In the genomic region with DNA sequence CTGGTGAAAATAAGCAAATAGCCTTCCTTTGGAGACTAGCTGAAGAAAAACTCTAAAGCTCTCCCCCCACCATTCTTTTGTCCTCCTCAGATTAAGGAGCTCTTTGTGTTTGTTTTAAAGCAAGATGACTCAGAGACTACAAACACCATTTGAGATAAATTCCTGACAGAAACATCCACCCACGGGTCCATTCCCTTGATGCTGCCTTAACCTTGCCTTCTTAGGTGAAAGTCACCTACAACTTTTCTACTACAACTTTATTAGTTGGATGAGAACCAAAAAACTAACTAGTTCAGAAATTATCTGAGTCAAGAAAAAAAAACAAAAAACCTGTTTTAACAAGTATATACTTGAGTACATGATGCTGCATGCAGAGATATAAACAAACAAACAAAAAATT, we compare ENCODE assay signal across 16 cellular contexts.
DNase-seq lines count a peak whose midpoint lies in the region; ATAC-seq and TF ChIP-seq lines count a peak whose summit lies in the region.
"Had no signal": no experiment of that assay in that cellular context is flagged by ENCODE, and none has a peak within 500 bp of the region (broad histone marks: within the 10 kb centered on the region; RNA-seq: fewer than 3 reads in every experiment).

No MANE protein-coding gene starts in this region.

- H3K36me3 ChIP-seq in ACC112 (ENCODE audit: insufficient read depth, low read length): no peaks in the 10 kb centered on the region
- H3K36me3 ChIP-seq: heart right ventricle, upper lobe of left lung had no signal

- no peak overlapping the region for H3K27ac Mint-ChIP-seq in HFFc6
- H3K27ac Mint-ChIP-seq: memory B cell, T-cell had no signal

- ATAC-seq in GM21576 (IDR thresholded peaks at IDR 0.05; ENCODE audit: unreplicated experiment): no peak
- ATAC-seq in GM21526 (IDR thresholded peaks at IDR 0.05; ENCODE audit: low FRiP score, unreplicated experiment): no peak
- ATAC-seq: heart right ventricle, T-cell had no signal

- no peaks in the 10 kb centered on the region for H3K9me3 Mint-ChIP-seq in HFFc6

- no peak for TF ChIP-seq CTCF in HFFc6 (IDR thresholded peaks at IDR 0.05)
- no peak for TF ChIP-seq CTCF in astrocyte of the spinal cord (IDR thresholded peaks at IDR 0.05; ENCODE audit: low read depth, low read length)

- H3K79me2 ChIP-seq in ACC112 (ENCODE audit: control insufficient read depth, insufficient read depth, low read length, unreplicated experiment): no peaks in the 10 kb centered on the region

- H3K27me3 ChIP-seq in ACC112 (ENCODE audit: insufficient read depth, low read length): no peaks in the 10 kb centered on the region
- H3K27me3 ChIP-seq: heart right ventricle, upper lobe of left lung had no signal

- peaks cover 12% of the 10 kb centered on the region for H3K4me1 ChIP-seq in ACC112 (ENCODE audit: control insufficient read depth, insufficient read depth, low read length, unreplicated experiment)
- H3K4me1 ChIP-seq: heart right ventricle, upper lobe of left lung had no signal

- DNase-seq in HFFc6: peak; percentile 12
- peak; percentile 52 for DNase-seq in astrocyte of the spinal cord (ENCODE audit: low read depth, low spot score)
- peak; percentile 35 for DNase-seq in iPS-NIHi7 (ENCODE audit: extremely low spot score)
- no peak for DNase-seq in NCI-H2227 treated with DMSO at 0.1 percent for 48 hours (lab: John Stamatoyannopoulos, UW)
- no peak for DNase-seq in MV-4-11 (lab: John Stamatoyannopoulos, UW)
- DNase-seq: DMS153; effector CD4-positive, alpha-beta T cell; heart right ventricle; NCI-H2107; stimulated activated CD8-positive, alpha-beta memory T cell treated with anti-CD3 and anti-CD28 coated beads, Interleukin-4, amount 100 ng/mL, for 48 hours; T-cell; upper lobe of left lung had no signal

- no peak overlapping the region for H3K27ac ChIP-seq in ACC112 (ENCODE audit: low read depth, low read length)
- H3K27ac ChIP-seq: heart right ventricle, upper lobe of left lung had no signal

- no peaks in the 10 kb centered on the region for H3K36me3 Mint-ChIP-seq in HFFc6 (ENCODE audit: low read depth)
- H3K36me3 Mint-ChIP-seq: memory B cell, T-cell had no signal

- H2AFZ ChIP-seq in ACC112 (ENCODE audit: low read length, unreplicated experiment): peak overlapping the region; percentile 71

- H3K4me1 Mint-ChIP-seq in HFFc6 (ENCODE audit: low read depth): peaks cover 34% of the 10 kb centered on the region
- H3K4me1 Mint-ChIP-seq: memory B cell, T-cell had no signal

- in situ Hi-C loops in astrocyte of the spinal cord (cut with HindIII; ENCODE audit: low sequenced_read_pairs): no loop called here

- H3K4me3 Mint-ChIP-seq in HFFc6: no peak overlapping the region
- H3K4me3 Mint-ChIP-seq: memory B cell, T-cell had no signal

- H3K4me3 ChIP-seq in ACC112 (ENCODE audit: low read depth, low read length) (no peak overlapping the region), astrocyte of the spinal cord (ENCODE audit: low read depth, low read length) (no peak overlapping the region)
- H3K4me3 ChIP-seq: heart right ventricle, upper lobe of left lung had no signal

- no peaks in the 10 kb centered on the region for H3K27me3 Mint-ChIP-seq in HFFc6 (ENCODE audit: insufficient read depth)
- H3K27me3 Mint-ChIP-seq: memory B cell, T-cell had no signal

Comparison
In these comparisons a context has a peak if more than half of its experiments do, and no peak if none do; other contexts are left out.
1. DNase-seq: peak in HFFc6 (single experiment), astrocyte of the spinal cord (single experiment) and iPS-NIHi7 (single experiment); none in NCI-H2227 treated with DMSO at 0.1 percent for 48 hours (single experiment) and MV-4-11 (single experiment).